ENCODE assay signal across 9 cellular contexts in the genomic region with DNA sequence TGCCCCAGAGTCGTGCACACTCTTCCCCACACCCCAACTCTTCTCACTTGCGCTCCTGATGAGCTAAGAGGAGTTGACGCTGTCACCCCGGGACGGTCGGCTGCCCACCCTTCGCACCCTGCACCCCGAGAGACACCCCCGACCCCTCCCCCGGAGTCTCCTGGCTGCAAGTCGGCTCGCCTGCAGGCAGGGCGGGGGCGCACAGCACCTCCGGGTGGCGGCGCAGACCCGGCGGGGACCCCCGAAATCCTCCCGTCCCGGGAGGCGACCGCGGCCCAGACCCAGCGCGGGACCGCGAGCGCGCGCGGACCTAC. TPM values are rescaled to one million over a fixed set of nuclear protein-coding genes. Genes with fewer than 3 reads are reported as not detected.
DNase-seq lines count a peak whose midpoint lies in the region; ATAC-seq and TF ChIP-seq lines count a peak whose summit lies in the region.
"Had no signal": no experiment of that assay in that cellular context is flagged by ENCODE, and none has a peak within 500 bp of the region (broad histone marks: within the 10 kb centered on the region; RNA-seq: fewer than 3 reads in every experiment).

No MANE protein-coding gene starts in this region.

- intact Hi-C loops in heart left ventricle (cut with DNase I) = no loop called here
- intact Hi-C loops in Right ventricle myocardium inferior (cut with DNase I) = no loop called here

- H3K4me3 Mint-ChIP-seq in central memory CD8-positive, alpha-beta T cell = peak overlapping the region; percentile 13
- H3K4me3 Mint-ChIP-seq in mesothelial cell of epicardium = peak overlapping the region; percentile 62

- DNase-seq in heart left ventricle = peak in 1 of 5 donors; percentile 30
- DNase-seq in Right ventricle myocardium inferior (ENCODE audit: missing footprints) = no peak
- DNase-seq in central memory CD8-positive, alpha-beta T cell (ENCODE audit: low spot score in 2 of 2) = no peak
- no peak for DNase-seq in mesothelial cell of epicardium (ENCODE audit: low spot score in 2 of 2, unreplicated experiment in 2 of 2)
- DNase-seq in T1000 (lab: John Stamatoyannopoulos, UW) = no peak
- DNase-seq: DMS153 had no signal

- H3K27ac ChIP-seq in heart left ventricle (peak overlapping the region; percentile 26 to 92 (median 78)), urinary bladder (ENCODE audit: low read depth) (peak overlapping the region; percentile 48)

- H3K4me1 ChIP-seq in heart left ventricle = peaks cover 0 to 68% (median 27%) of the 10 kb centered on the region in 12 donors
- H3K4me1 ChIP-seq in urinary bladder (ENCODE audit: insufficient read depth) = no peaks in the 10 kb centered on the region

- no peaks in the 10 kb centered on the region for H3K36me3 Mint-ChIP-seq in central memory CD8-positive, alpha-beta T cell (ENCODE audit: insufficient read depth)
- H3K36me3 Mint-ChIP-seq in mesothelial cell of epicardium = no peaks in the 10 kb centered on the region

- H3K9me3 ChIP-seq in heart left ventricle = no peaks in the 10 kb centered on the region

- ATAC-seq in heart left ventricle = no peak
- ATAC-seq in Right ventricle myocardium inferior = no peak
- no peak for ATAC-seq in central memory CD8-positive, alpha-beta T cell (replicated peaks; ENCODE audit: extremely low read depth, poor library complexity, severe bottlenecking)
- ATAC-seq in GM21825 (IDR thresholded peaks at IDR 0.05; ENCODE audit: unreplicated experiment) = no peak
- ATAC-seq in HG03175 (IDR thresholded peaks at IDR 0.05; ENCODE audit: unreplicated experiment) = no peak

- H3K27me3 Mint-ChIP-seq in central memory CD8-positive, alpha-beta T cell = peaks cover 94% of the 10 kb centered on the region
- peaks cover 40% of the 10 kb centered on the region for H3K27me3 Mint-ChIP-seq in mesothelial cell of epicardium (ENCODE audit: low read depth)

- H3K27me3 ChIP-seq in heart left ventricle = peaks cover 0 to 5% (median 0%) of the 10 kb centered on the region in 9 donors

- no peaks in the 10 kb centered on the region for H3K9me3 Mint-ChIP-seq in central memory CD8-positive, alpha-beta T cell
- H3K9me3 Mint-ChIP-seq in mesothelial cell of epicardium = no peaks in the 10 kb centered on the region

- TF ChIP-seq CTCF in heart left ventricle (IDR thresholded peaks at IDR 0.05) (no peak), mesothelial cell of epicardium (IDR thresholded peaks at IDR 0.05; ENCODE audit: unreplicated experiment) (no peak)

- H3K36me3 ChIP-seq in heart left ventricle (no peaks in the 10 kb centered on the region), urinary bladder (ENCODE audit: insufficient read depth) (no peaks in the 10 kb centered on the region)

- no peak for TF ChIP-seq POLR2A in heart left ventricle (IDR thresholded peaks at IDR 0.05)

- H3K4me3 ChIP-seq in heart left ventricle = peak overlapping the region; percentile 37 to 85 (median 68)
- H3K4me3 ChIP-seq in urinary bladder (ENCODE audit: low read depth, low read length) = peak overlapping the region; percentile 81

- no peak overlapping the region for H3K27ac Mint-ChIP-seq in central memory CD8-positive, alpha-beta T cell (ENCODE audit: low read depth)
- H3K27ac Mint-ChIP-seq in mesothelial cell of epicardium = no peak overlapping the region

- 1 to 11% (median 2%) methylated on average over 15 to 33 of the region's 33 CpGs for WGBS in heart left ventricle, 4 donors
- under 1% methylated on average over 33 of the region's 33 CpGs for WGBS in urinary bladder

- peaks cover 11% of the 10 kb centered on the region for H3K4me1 Mint-ChIP-seq in central memory CD8-positive, alpha-beta T cell
- H3K4me1 Mint-ChIP-seq in mesothelial cell of epicardium = peaks cover 31% of the 10 kb centered on the region

RNA-seq across cellular contexts. Expression of a gene that starts 0.4 kb away (rescaled TPM):
- total RNA-seq in heart left ventricle (10 to 100 TPM in 3 of 9 donors, 1 to 10 TPM in 6; 4.7 to 22.0 (median 7.7) TPM), Right ventricle myocardium inferior (14.0 TPM), mesothelial cell of epicardium (10.6 to 12.0 TPM (median 11.9 TPM) in 3 replicates), urinary bladder (13.0 TPM)
- polyA plus RNA-seq in heart left ventricle (1 to 10 TPM; 6.0 to 7.5 TPM), urinary bladder (30.6 TPM)

RNA-seq across cellular contexts. Expression of a gene that starts 25.7 kb away (rescaled TPM):
- total RNA-seq in heart left ventricle (100 to 1,000 TPM in 3 of 9 donors, 10 to 100 TPM in 6; 53.2 to 147 (median 79.6) TPM), Right ventricle myocardium inferior (113 TPM), mesothelial cell of epicardium (6.1 to 8.9 TPM (median 8.0 TPM) in 3 replicates), urinary bladder (17.8 TPM)
- polyA plus RNA-seq in heart left ventricle (100 to 1,000 TPM in 1 of 2 donors, 10 to 100 TPM in 1; 65.6 to 237 TPM), urinary bladder (43.5 TPM)

RNA-seq across cellular contexts. Expression of a gene that starts 33.2 kb away (rescaled TPM):
- 1 to 10 TPM in 4 of 9 donors, under 1 TPM in 5; 0.64 to 4.4 (median 0.94) TPM for total RNA-seq in heart left ventricle
- polyA plus RNA-seq in heart left ventricle = 1 to 10 TPM; 2.1 to 2.8 TPM
- total RNA-seq in Right ventricle myocardium inferior = 1.9 TPM
- 0.64 to 1.1 TPM (median 0.90 TPM) in 3 replicates for total RNA-seq in mesothelial cell of epicardium
- total RNA-seq in urinary bladder = 2.0 TPM
- 6.7 TPM for polyA plus RNA-seq in urinary bladder

RNA-seq across cellular contexts. Expression of a gene that starts 50.4 kb away (rescaled TPM):
- total RNA-seq in heart left ventricle (1,000 to 10,000 TPM; 1,764 to 5,397 (median 2,454) TPM), Right ventricle myocardium inferior (2,493 TPM), mesothelial cell of epicardium (1,419 to 1,500 TPM (median 1,460 TPM) in 3 replicates), urinary bladder (523 TPM)
- polyA plus RNA-seq in heart left ventricle (1,000 to 10,000 TPM; 2,334 to 3,498 TPM), urinary bladder (5,662 TPM)
